Comparison of ENCODE assay signal across 6 cellular contexts in the genomic region with DNA sequence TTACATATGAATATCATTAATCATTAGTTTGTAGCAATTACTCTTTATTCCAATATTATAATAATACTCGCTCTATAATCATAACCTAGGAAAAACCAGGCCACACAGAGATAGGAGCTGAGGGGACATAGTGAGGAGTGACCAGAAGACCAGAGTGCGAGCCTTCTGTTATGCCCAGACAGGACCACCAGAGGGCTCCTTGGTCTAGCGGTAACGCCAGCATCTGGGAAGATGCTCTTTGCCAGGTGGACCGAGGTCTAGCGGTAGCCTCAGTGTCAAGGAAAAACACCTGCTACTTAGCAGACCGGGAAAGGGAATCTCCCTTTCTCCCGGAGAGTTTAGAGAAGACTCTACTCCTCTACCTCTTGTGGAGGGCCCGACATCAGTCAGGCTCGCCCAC. TPM values are rescaled to one million over a fixed set of nuclear protein-coding genes. Genes with fewer than 3 reads are reported as not detected.
A peak's percentile ranks its signal among the peaks of the same experiment; 100 is the strongest.
DNase-seq lines count a peak whose midpoint lies in the region; ATAC-seq and TF ChIP-seq lines count a peak whose summit lies in the region.
"Not testable (repeated sequence)": the region's sequence is repeated elsewhere in the genome, so short reads cannot be mapped to it uniquely, and the experiment has no call there.

No MANE protein-coding gene starts in this region.

- TF ChIP-seq CTCF in epithelial cell of esophagus (IDR thresholded peaks at IDR 0.05; ENCODE audit: insufficient read depth, low read depth, low read length, missing control alignments) (peak; percentile 21), right lobe of liver (IDR thresholded peaks at IDR 0.05) (peak in 3 of 4 donors; percentile 19 to 37 (median 36)), thoracic aorta (IDR thresholded peaks at IDR 0.05) (peak; percentile 32)

- not testable (repeated sequence) for TF ChIP-seq POLR2A in right lobe of liver (IDR thresholded peaks at IDR 0.05)

- not testable (repeated sequence) for H3K36me3 ChIP-seq in right lobe of liver, thoracic aorta

- H3K27me3 ChIP-seq in right lobe of liver; thoracic aorta (replicated peaks; ENCODE audit: insufficient read depth): not testable (repeated sequence)

- H3K27ac ChIP-seq in right lobe of liver, thoracic aorta: not testable (repeated sequence)

- DNase-seq in ELF-1 (ENCODE audit: low read depth, low spot score) = peak; percentile 56
- peak; percentile 37 for DNase-seq in NCI-H69 (lab: John Stamatoyannopoulos, UW)
- peak; percentile 37 to 50 for DNase-seq in activated T-cell treated with anti-CD3 and anti-CD28 coated beads, Interleukin-2, amount 50 U/mL, for 48 hours
- not testable (repeated sequence) for DNase-seq in epithelial cell of esophagus (ENCODE audit: low read depth); right lobe of liver; thoracic aorta (ENCODE audit: low spot score)

- not testable (repeated sequence) for H3K9me3 ChIP-seq in right lobe of liver, thoracic aorta

- H3K4me1 ChIP-seq in right lobe of liver = not testable (repeated sequence)
- H3K4me1 ChIP-seq in thoracic aorta (ENCODE audit: control insufficient read depth in 1 of 2, low read depth in 2 of 2) = peaks cover 6 to 10% of the 10 kb centered on the region in 2 donors

- not testable (repeated sequence) for H3K4me3 ChIP-seq in epithelial cell of esophagus (ENCODE audit: low read length); right lobe of liver; thoracic aorta

- 69% methylated on average over 7 of the region's 10 CpGs for WGBS in right lobe of liver (ENCODE audit: insufficient coverage, low coverage, low lambda C conversion rate, missing lambda C conversion rate)

- not testable (repeated sequence) for ATAC-seq in right lobe of liver; thoracic aorta (ENCODE audit: insufficient number of reproducible peaks, low FRiP score, low read depth)

- intact Hi-C loops in right lobe of liver (cut with DNase I) = not testable (repeated sequence)

RNA-seq across cellular contexts. Expression of gene WDR27, which starts 4.7 kb away (rescaled TPM):
- total RNA-seq in right lobe of liver = 10 to 100 TPM in 5 of 6 experiments, 1 to 10 TPM in 1; 8.2 to 26.8 (median 12.7) TPM
- 10 to 100 TPM; 22.5 to 48.2 TPM for total RNA-seq in thoracic aorta

RNA-seq across cellular contexts. Expression of gene C6orf120, which starts 4.8 kb away (rescaled TPM):
- total RNA-seq in right lobe of liver = 10 to 100 TPM; 17.2 to 38.2 (median 22.6) TPM
- total RNA-seq in thoracic aorta = 10 to 100 TPM; 30.0 to 37.5 TPM

RNA-seq across cellular contexts. Expression of gene PHF10, which starts 27.2 kb away (rescaled TPM):
- total RNA-seq in right lobe of liver = 10 to 100 TPM; 19.9 to 31.4 (median 25.0) TPM
- 10 to 100 TPM; 38.4 to 62.3 TPM for total RNA-seq in thoracic aorta

RNA-seq across cellular contexts. Expression of gene DYNLT2, which starts 54.3 kb away (rescaled TPM):
- total RNA-seq in right lobe of liver (under 1 TPM; 0.43 to 0.82 (median 0.68) TPM), thoracic aorta (1 to 10 TPM in 1 of 2 donors, under 1 TPM in 1; 0.95 to 3.0 TPM)

RNA-seq across cellular contexts. Expression of gene ERMARD, which starts 54.3 kb away (rescaled TPM):
- total RNA-seq in right lobe of liver = 10 to 100 TPM; 11.1 to 24.4 (median 15.2) TPM
- 10 to 100 TPM; 13.7 to 27.1 TPM for total RNA-seq in thoracic aorta
